8 cellular contexts compared by ENCODE assay signal in the genomic region with DNA sequence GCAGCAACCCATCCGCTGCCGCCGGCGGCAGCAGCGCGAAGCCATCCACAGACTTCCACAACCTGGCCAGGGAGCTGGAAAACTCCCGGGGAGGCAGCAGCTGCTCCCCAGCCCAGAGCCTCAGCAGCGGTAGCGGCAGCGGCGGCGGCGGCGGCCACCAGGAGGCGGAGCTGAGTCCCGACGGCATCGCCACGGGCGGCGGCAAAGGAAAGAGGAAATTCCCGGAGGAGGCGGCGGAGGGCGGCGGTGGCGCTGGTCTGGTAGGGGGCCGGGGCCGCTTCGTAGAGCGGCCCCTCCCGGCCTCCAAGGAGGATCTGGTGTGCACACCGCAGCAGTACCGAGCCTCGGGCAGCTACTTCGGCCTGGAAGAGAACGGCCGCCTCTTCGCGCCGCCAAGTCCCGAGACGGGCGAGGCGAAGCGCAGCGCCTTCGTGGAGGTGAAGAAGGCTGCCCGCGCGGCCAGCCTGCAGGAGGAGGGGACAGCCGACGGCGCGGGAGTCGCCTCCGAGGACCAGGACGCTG.
DNase-seq lines count a peak whose midpoint lies in the region; FAIRE-seq and TF ChIP-seq lines count a peak whose summit lies in the region.

No MANE protein-coding gene starts in this region.

- H3K9ac ChIP-seq in MM.1S (ENCODE audit: low read length): no peak overlapping the region

- peak; percentile 74 for DNase-seq in GM06990 (ENCODE audit: extremely low read depth, insufficient read length)
- peak; percentile 36 for DNase-seq in GOT3 (lab: John Stamatoyannopoulos, UW)
- DNase-seq in MM.1S: peak; percentile 45
- DNase-seq in activated CD4-positive, CD25-positive, alpha-beta regulatory T cell (lab: John Stamatoyannopoulos, UW): peak; percentile 63 to 69 (median 67)
- peak; percentile 74 to 80 for DNase-seq in cardiac fibroblast (ENCODE audit: low read depth in 2 of 2)
- DNase-seq in kidney tubule cell (ENCODE audit: low spot score): peak; percentile 78
- peak; percentile 78 to 79 for DNase-seq in stimulated activated CD4-positive, alpha-beta T cell treated with anti-CD3 and anti-CD28 coated beads, Interleukin-1b, Interleukin-23, amount 100 ng/mL, for 4 hours (ENCODE audit: low read depth in 2 of 2)
- no peak for DNase-seq in urothelium cell line (ENCODE audit: low spot score)

- peak overlapping the region; percentile 87 for H2AFZ ChIP-seq in MM.1S (ENCODE audit: low read length)

- peak overlapping the region; percentile 57 for H3K4me3 ChIP-seq in GM06990 (replicated peaks; ENCODE audit: low read depth, low read length)
- H3K4me3 ChIP-seq in MM.1S (ENCODE audit: low read length): peak overlapping the region; percentile 75
- H3K4me3 ChIP-seq in cardiac fibroblast (replicated peaks in 1 of 2; ENCODE audit: low read depth in 2 of 2, low read length in 2 of 2): peak overlapping the region; percentile 54 to 65

- no peaks in the 10 kb centered on the region for H3K4me1 ChIP-seq in MM.1S (ENCODE audit: low read length)

- no peaks in the 10 kb centered on the region for H3F3A ChIP-seq in MM.1S (ENCODE audit: insufficient read depth, low read length)

- H3K9me3 ChIP-seq in MM.1S (replicated peaks; ENCODE audit: insufficient read depth, low read length): no peaks in the 10 kb centered on the region

- peak; percentile 78 for TF ChIP-seq CTCF in GM06990 (IDR thresholded peaks at IDR 0.05; ENCODE audit: insufficient read depth, low read length, poor library complexity, severe bottlenecking)
- TF ChIP-seq CTCF in MM.1S (IDR thresholded peaks at IDR 0.05; ENCODE audit: low read length): peak; percentile 70
- TF ChIP-seq CTCF in cardiac fibroblast (IDR thresholded peaks at IDR 0.05; ENCODE audit: low read depth, low read length): peak; percentile 45

- H3K4me2 ChIP-seq in MM.1S (ENCODE audit: low read depth, low read length): peak overlapping the region; percentile 62

- no peaks in the 10 kb centered on the region for H4K20me1 ChIP-seq in MM.1S (ENCODE audit: insufficient read depth, low read length)

- no peak for FAIRE-seq in urothelium cell line (lab: Jason Lieb, UNC)

- H3K36me3 ChIP-seq in GM06990 (ENCODE audit: control insufficient read depth, insufficient read depth, low read length): no peaks in the 10 kb centered on the region
- no peaks in the 10 kb centered on the region for H3K36me3 ChIP-seq in MM.1S (replicated peaks; ENCODE audit: insufficient read depth, low read length)

- no peaks in the 10 kb centered on the region; the same call in 1 of the 2 replicates for H3K27me3 ChIP-seq in GM06990 (replicated peaks; ENCODE audit: control insufficient read depth, insufficient read depth, low read length)
- H3K27me3 ChIP-seq in MM.1S (replicated peaks; ENCODE audit: insufficient read depth, low read length): no peaks in the 10 kb centered on the region

- H3K9me2 ChIP-seq in MM.1S (replicated peaks; ENCODE audit: insufficient read depth, low read length): no peaks in the 10 kb centered on the region

- H3K79me2 ChIP-seq in MM.1S (ENCODE audit: low read length): no peaks in the 10 kb centered on the region

- H3K27ac ChIP-seq in MM.1S (ENCODE audit: low read length): no peak overlapping the region
